ENCODE assay signal across 23 cellular contexts in genomic region chr10:78207216-78207615, GRCh38.
DNase-seq lines count a peak whose midpoint lies in the region; ATAC-seq and TF ChIP-seq lines count a peak whose summit lies in the region.
"Had no signal": no experiment of that assay in that cellular context is flagged by ENCODE, and none has a peak within 500 bp of the region (broad histone marks: within the 10 kb centered on the region; RNA-seq: fewer than 3 reads in every experiment).

No MANE protein-coding gene starts in this region.

- POLR2A ChIA-PET in BJ (lab: Charles Lee) = no interaction called here

- no peak overlapping the region for H3K27ac Mint-ChIP-seq in activated T-cell treated with anti-CD3 and anti-CD28 coated beads, Interleukin-2, amount 50 U/mL, for 24 hours
- H3K27ac Mint-ChIP-seq: CD4-positive, alpha-beta T cell; IgD-negative memory B cell; T-cell had no signal

- peak overlapping the region; percentile 53; the same call in 1 of the 2 replicates for H3K9ac ChIP-seq in OCI-LY3 (ENCODE audit: low read length)

- H3K27me3 ChIP-seq in BJ (ENCODE audit: control insufficient read depth, insufficient read depth, low read length) (no peaks in the 10 kb centered on the region), OCI-LY3 (ENCODE audit: low read depth, low read length) (no peaks in the 10 kb centered on the region), hepatocyte (no peaks in the 10 kb centered on the region)
- H3K27me3 ChIP-seq: SJSA1 had no signal

- no peaks in the 10 kb centered on the region for H3K9me2 ChIP-seq in hepatocyte (replicated peaks; ENCODE audit: insufficient read depth)

- TF ChIP-seq CTCF in BJ (IDR thresholded peaks at IDR 0.05; ENCODE audit: insufficient read depth, low read depth, low read length) (no peak), OCI-LY3 (IDR thresholded peaks at IDR 0.05; ENCODE audit: low read depth, low read length) (no peak), hepatocyte (IDR thresholded peaks at IDR 0.05; ENCODE audit: poor library complexity) (no peak)

- no peak overlapping the region for H3K4me3 Mint-ChIP-seq in activated T-cell treated with anti-CD3 and anti-CD28 coated beads, Interleukin-2, amount 50 U/mL, for 24 hours
- H3K4me3 Mint-ChIP-seq: CD4-positive, alpha-beta T cell; IgD-negative memory B cell; T-cell had no signal

- H2AFZ ChIP-seq in OCI-LY3 (ENCODE audit: low read depth, low read length) (peak overlapping the region; percentile 91), hepatocyte (no peak overlapping the region)

- no peaks in the 10 kb centered on the region for H3K9me3 Mint-ChIP-seq in activated T-cell treated with anti-CD3 and anti-CD28 coated beads, Interleukin-2, amount 50 U/mL, for 24 hours
- H3K9me3 Mint-ChIP-seq: CD4-positive, alpha-beta T cell; T-cell had no signal

- H3K4me2 ChIP-seq in OCI-LY3 (ENCODE audit: low read length) (peak overlapping the region; percentile 74), hepatocyte (peak overlapping the region; percentile 27)
- H3K4me2 ChIP-seq: A549 had no signal

- peaks cover 6% of the 10 kb centered on the region for H3K4me1 Mint-ChIP-seq in activated T-cell treated with anti-CD3 and anti-CD28 coated beads, Interleukin-2, amount 50 U/mL, for 24 hours (ENCODE audit: low read depth)

- ATAC-seq in GM21367 (IDR thresholded peaks at IDR 0.05; ENCODE audit: unreplicated experiment) = no peak
- no peak for ATAC-seq in left ventricle myocardium superior
- ATAC-seq: A549, PC-3, T-cell had no signal

- H3K36me3 Mint-ChIP-seq in activated T-cell treated with anti-CD3 and anti-CD28 coated beads, Interleukin-2, amount 50 U/mL, for 24 hours (ENCODE audit: low read depth) = no peaks in the 10 kb centered on the region
- H3K36me3 Mint-ChIP-seq: IgD-negative memory B cell, T-cell had no signal

- H3K4me3 ChIP-seq in BJ (ENCODE audit: low read depth, low read length) (peak overlapping the region; percentile 0; the same call in 1 of the 2 replicates), OCI-LY3 (ENCODE audit: low read length) (peak overlapping the region; percentile 58), hepatocyte (no peak overlapping the region)
- H3K4me3 ChIP-seq: A549, SJSA1 had no signal

- H3K4me1 ChIP-seq in OCI-LY3 (ENCODE audit: low read length) = peaks cover 74% of the 10 kb centered on the region
- H3K4me1 ChIP-seq in hepatocyte (ENCODE audit: insufficient read depth) = peaks cover 11% of the 10 kb centered on the region

- H3K36me3 ChIP-seq in BJ (ENCODE audit: control insufficient read depth, insufficient read depth, low read length) (no peaks in the 10 kb centered on the region), OCI-LY3 (replicated peaks; ENCODE audit: low read depth, low read length) (peaks cover 5% of the 10 kb centered on the region), hepatocyte (replicated peaks; ENCODE audit: insufficient read depth, low read depth) (no peaks in the 10 kb centered on the region)
- H3K36me3 ChIP-seq: SJSA1 had no signal

- H4K20me1 ChIP-seq in OCI-LY3 (ENCODE audit: insufficient read depth, low read length) (no peaks in the 10 kb centered on the region), hepatocyte (ENCODE audit: insufficient read depth, poor library complexity, severe bottlenecking) (no peaks in the 10 kb centered on the region)

- H3K79me2 ChIP-seq in OCI-LY3 (ENCODE audit: low read length) = peaks cover 17% of the 10 kb centered on the region
- H3K79me2 ChIP-seq in hepatocyte = no peaks in the 10 kb centered on the region

- H3K27me3 Mint-ChIP-seq in activated T-cell treated with anti-CD3 and anti-CD28 coated beads, Interleukin-2, amount 50 U/mL, for 24 hours = no peaks in the 10 kb centered on the region
- H3K27me3 Mint-ChIP-seq: CD4-positive, alpha-beta T cell; T-cell had no signal

- CTCF ChIA-PET in BJ (lab: Yijun Ruan, JAX) = interaction anchor here (1.8 kb wide), 2 partner anchors 450 to 990 kb away, joined by 4 to 6 read pairs; no protein-coding TSS in a partner anchor

- H3K27ac ChIP-seq in OCI-LY3 (ENCODE audit: low read length) (peak overlapping the region; percentile 88), hepatocyte (peak overlapping the region; percentile 7)
- H3K27ac ChIP-seq: A549, HL-60, RWPE1, SJSA1 had no signal

- intact Hi-C loops in left ventricle myocardium superior (cut with micrococcal nuclease) = no loop called here

- H3K9me3 ChIP-seq in OCI-LY3 (ENCODE audit: insufficient read depth, low read length) (no peaks in the 10 kb centered on the region), hepatocyte (ENCODE audit: low read depth) (no peaks in the 10 kb centered on the region)
- H3K9me3 ChIP-seq: A549, SJSA1 had no signal

- WGBS in hepatocyte (ENCODE audit: low lambda C conversion rate, missing lambda C conversion rate) = 58% methylated on average over 5 of the region's 5 CpGs

- DNase-seq in BJ (ENCODE audit: low read depth) = no peak
- DNase-seq in GM19240 (ENCODE audit: insufficient read length, low spot score) = peak; percentile 16
- no peak for DNase-seq in hepatocyte (ENCODE audit: low spot score)
- no peak for DNase-seq in left ventricle myocardium superior
- DNase-seq in NCI-H526 (lab: John Stamatoyannopoulos, UW) = no peak
- DNase-seq in activated T-cell treated with anti-CD3 and anti-CD28 coated beads, Interleukin-2, amount 50 U/mL, for 24 hours = no peak
- DNase-seq: AML-193; CD4-positive, alpha-beta T cell; H7; NCI-H1436; NCI-H2029; NCI-H2171; NCI-H446; NCI-H748 treated with DMSO at 0.1 percent for 48 hours; PC-3; T-cell had no signal
